1 cellular context compared by ENCODE assay signal in the genomic region with DNA sequence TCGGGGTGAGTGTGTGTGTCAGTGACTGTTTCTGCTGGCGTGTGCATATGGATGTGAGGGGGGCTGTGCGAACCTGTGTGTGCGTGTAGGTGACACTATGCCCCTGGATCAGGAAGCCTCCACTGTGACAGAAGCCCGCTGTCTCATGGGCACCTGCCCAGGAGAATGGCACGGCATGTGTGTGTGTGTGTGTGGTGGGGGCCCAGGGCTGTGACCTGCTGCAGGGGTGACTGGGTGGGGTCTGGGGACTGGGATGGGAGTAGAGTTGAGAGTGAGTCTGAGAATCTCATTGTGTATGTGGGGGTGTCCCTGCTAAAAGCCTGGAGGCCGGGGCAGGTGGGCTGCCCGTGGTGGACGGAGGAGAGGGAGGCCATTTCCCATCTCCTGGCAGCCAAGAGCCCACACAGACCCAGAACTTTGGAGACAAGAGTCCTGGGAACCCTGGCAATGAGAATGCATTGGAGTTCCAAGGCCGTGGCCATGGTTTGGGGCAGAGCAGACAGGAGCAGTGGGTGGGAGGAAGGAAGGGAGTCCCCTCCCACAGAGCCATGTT.
TF ChIP-seq lines count a peak whose summit lies in the region.

No MANE protein-coding gene starts in this region.

TF ChIP-seq in endothelial cell of umbilical vein, 7 proteins besides CTCF, POLR2A, EP300 and RAD21:
- no peak for TF ChIP-seq MYC (IDR thresholded peaks at IDR 0.05; ENCODE audit: low read depth, low read length)
- TF ChIP-seq GATA2 (IDR thresholded peaks at IDR 0.05; ENCODE audit: insufficient read depth, insufficient read length, low read depth, low read length), result no peak
- no peak for TF ChIP-seq POLR2AphosphoS5 (IDR thresholded peaks at IDR 0.05; ENCODE audit: insufficient read depth, low read depth, low read length)
- no peak for TF ChIP-seq JUN (IDR thresholded peaks at IDR 0.05; ENCODE audit: borderline replicate concordance, insufficient read depth, insufficient read length, low read depth)
- TF ChIP-seq MAX (IDR thresholded peaks at IDR 0.05; ENCODE audit: insufficient read depth, insufficient read length), result no peak
- no peak for TF ChIP-seq EZH2 (IDR thresholded peaks at IDR 0.05; ENCODE audit: borderline replicate concordance, low read depth, low read length, severe bottlenecking)
- no peak for TF ChIP-seq FOS (IDR thresholded peaks at IDR 0.05; ENCODE audit: borderline replicate concordance, insufficient read depth, low read length)
